9 cellular contexts compared by ENCODE assay signal in the genomic region with DNA sequence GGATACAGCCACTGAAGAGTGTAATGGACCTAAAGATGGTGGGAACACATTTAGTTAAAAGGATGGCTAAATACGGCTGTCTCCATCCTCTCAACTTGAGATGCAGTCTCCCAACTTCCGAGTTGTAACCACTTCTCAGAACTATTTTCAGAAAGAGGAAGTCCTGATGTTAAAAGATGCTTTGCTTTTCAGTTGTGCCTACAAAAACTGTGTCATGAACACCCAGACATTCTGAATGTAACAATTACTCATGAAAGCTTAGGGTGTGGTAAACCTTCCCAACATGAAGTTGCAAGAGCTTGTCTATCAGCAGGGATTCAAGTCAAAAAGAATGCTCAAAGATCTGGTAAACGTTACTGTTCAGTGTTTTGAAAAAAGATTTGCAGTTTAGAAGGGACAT.
DNase-seq lines count a peak whose midpoint lies in the region; ATAC-seq, FAIRE-seq and TF ChIP-seq lines count a peak whose summit lies in the region.
"Had no signal": no experiment of that assay in that cellular context is flagged by ENCODE, and none has a peak within 500 bp of the region (broad histone marks: within the 10 kb centered on the region; RNA-seq: fewer than 3 reads in every experiment).

No MANE protein-coding gene starts in this region.

- CTCF ChIA-PET in GM10248 (lab: Yijun Ruan, JAX), result interaction anchor here (0.9 to 2.3 kb wide), 8 partner anchors 11 to 148 kb away, joined by 3 to 11 read pairs (median 3); a partner anchor contains a TSS
- CTCF ChIA-PET in GM12878 (lab: Yijun Ruan, JAX), result interaction anchor here (0.7 to 3.3 kb wide), 6 partner anchors 8 to 99 kb away, joined by 3 to 11 read pairs (median 4); no protein-coding TSS in a partner anchor

- TF ChIP-seq CTCF in GM10248 (IDR thresholded peaks at IDR 0.05; ENCODE audit: control extremely low read depth, extremely low read depth, low read depth, missing control alignments) (no peak), GM12878 (IDR thresholded peaks at IDR 0.05 in 2 of 3, conservative IDR thresholded peaks at IDR 0.05 in 1 of 3; ENCODE audit: control insufficient read depth in 2 of 3, extremely low read depth in 1 of 3, insufficient read depth in 1 of 3, low read depth in 3 of 3, low read length in 3 of 3) (no peak), vagina (IDR thresholded peaks at IDR 0.05) (no peak), GM23338 (conservative IDR thresholded peaks at IDR 0.05; ENCODE audit: low read depth in 2 of 2) (no peak)

- H3K27ac ChIP-seq in GM12878 (ENCODE audit: control insufficient read depth, insufficient read depth), result peak overlapping the region; percentile 88
- no peak overlapping the region for H3K27ac ChIP-seq in vagina
- H3K27ac ChIP-seq in GM23338 (ENCODE audit: low read depth), result no peak overlapping the region

- no peaks in the 10 kb centered on the region for H3F3A ChIP-seq in GM23338 (replicated peaks; ENCODE audit: low read depth)

- H3K79me2 ChIP-seq in GM12878 (ENCODE audit: control insufficient read depth, insufficient read depth, low read length) (peaks cover 10% of the 10 kb centered on the region), GM23338 (replicated peaks; ENCODE audit: insufficient read depth) (no peaks in the 10 kb centered on the region)

- no peaks in the 10 kb centered on the region for H3K36me3 Mint-ChIP-seq in GM23338 (ENCODE audit: low read depth)

- H3K9me3 ChIP-seq in GM12878 (replicated peaks; ENCODE audit: control insufficient read depth, insufficient read depth, low read length) (no peaks in the 10 kb centered on the region), vagina (no peaks in the 10 kb centered on the region)

- peaks cover 2% of the 10 kb centered on the region; the same call in 2 of the 3 replicates for H3K4me1 Mint-ChIP-seq in GM23338

- POLR2A ChIA-PET in GM10248 (lab: Yijun Ruan, JAX) (no interaction called here), GM12878 (lab: Charles Lee) (interaction anchor here (0.8 to 2.0 kb wide), 7 partner anchors 26 to 74 kb away, joined by 3 to 7 read pairs (median 4); no protein-coding TSS in a partner anchor)

- TF ChIP-seq POLR2A in GM12878 (IDR thresholded peaks at IDR 0.05; ENCODE audit: low read depth, low read length) (no peak), vagina (IDR thresholded peaks at IDR 0.05) (no peak)

- no peak overlapping the region for H3K27ac Mint-ChIP-seq in GM23338

- 0 out of 2 replicates have a peak, but pooled peaks cover under 1% of the 10 kb centered on the region for H3K9me2 ChIP-seq in GM23338 (ENCODE audit: insufficient read depth)

- H3K9me3 Mint-ChIP-seq in GM23338, result no peaks in the 10 kb centered on the region

- H3K4me3 ChIP-seq in GM12878, result peak overlapping the region; percentile 13; the same call in 1 of the 2 replicates
- H3K4me3 ChIP-seq in vagina, result no peak overlapping the region
- H3K4me3 ChIP-seq in GM23338, result no peak overlapping the region

- H3K27me3 ChIP-seq in GM12878 (replicated peaks in 1 of 2; ENCODE audit: control insufficient read depth in 2 of 2, insufficient read depth in 2 of 2, low read length in 1 of 2) (no peaks in the 10 kb centered on the region), vagina (no peaks in the 10 kb centered on the region), GM23338 (ENCODE audit: insufficient read depth) (peaks cover 3% of the 10 kb centered on the region; the same call in 1 of the 2 replicates)

- FAIRE-seq in GM12878 (lab: Jason Lieb, UNC), result peak; percentile 86

- no peak for TF ChIP-seq RAD21 in GM12878 (IDR thresholded peaks at IDR 0.05; ENCODE audit: insufficient read depth, low read depth, low read length)

- DNase-seq in GM10248 (ENCODE audit: extremely low spot score) (peak; percentile 41), GM12878 (ENCODE audit: low read depth, low spot score) (peak; percentile 71), vagina (ENCODE audit: extremely low spot score in 2 of 2) (no peak), GM23338 (ENCODE audit: low spot score) (no peak), NCI-H774 (lab: John Stamatoyannopoulos, UW) (no peak), C1 segment of cervical spinal cord (lab: John Stamatoyannopoulos, UW) (no peak)
- DNase-seq: activated CD4-positive, alpha-beta T cell treated with anti-CD3 and anti-CD28 coated beads, Interleukin-2, amount 50 U/mL, for 4 hours had no signal

- SMC1A ChIA-PET in GM12878 (lab: Charles Lee; ENCODE audit: uncharacterized antibody, unreplicated experiment), result interaction anchor here (1.4 to 4.4 kb wide), 14 partner anchors 9 to 112 kb away, joined by 3 to 27 read pairs (median 9); no protein-coding TSS in a partner anchor

- ATAC-seq in GM21360 (IDR thresholded peaks at IDR 0.05; ENCODE audit: unreplicated experiment) (peak; percentile 87), HG03469 (IDR thresholded peaks at IDR 0.05; ENCODE audit: unreplicated experiment) (peak; percentile 79), GM12878 (peak; percentile 90), GM23338 (no peak)

- peak overlapping the region; percentile 85 for H3K4me2 ChIP-seq in GM12878 (ENCODE audit: control insufficient read depth, insufficient read depth)
- no peak overlapping the region for H3K4me2 ChIP-seq in GM23338

- intact Hi-C loops in GM12878 (cut with micrococcal nuclease; ENCODE audit: unreplicated experiment), result loop anchor here (2.0 to 5.0 kb wide), 3 partner anchors 28 to 108 kb away; no protein-coding TSS in a partner anchor
- intact Hi-C loops in vagina (cut with DNase I), result no loop called here

- 2% methylated on average over 3 of the region's 3 CpGs for WGBS in GM12878 (ENCODE audit: insufficient coverage, insufficient replicate concordance, low lambda C conversion rate, missing lambda C conversion rate)

- H3K27me3 Mint-ChIP-seq in GM23338 (ENCODE audit: insufficient read depth, low read depth, poor library complexity), result no peaks in the 10 kb centered on the region

- RAD21 ChIA-PET in GM12878 (lab: Charles Lee; ENCODE audit: unreplicated experiment), result interaction anchor here (0.8 to 2.6 kb wide), 7 partner anchors 16 to 146 kb away, joined by 4 to 17 read pairs (median 5); no protein-coding TSS in a partner anchor

- H3K9ac ChIP-seq in GM12878 (ENCODE audit: control insufficient read depth, insufficient read depth, low read length), result no peak overlapping the region; the same call in 1 of the 2 replicates

- TSS peak; percentile 3 for BruUV-seq in GM12878 (replicated peaks; lab: Mats Ljungman, UMichigan)

- peaks cover 3 to 21% of the 10 kb centered on the region in 2 experiments; a peak in 3 of 4 replicates for H3K36me3 ChIP-seq in GM12878 (ENCODE audit: control insufficient read depth in 2 of 2, insufficient read depth in 2 of 2, low read length in 1 of 2)
- no peaks in the 10 kb centered on the region for H3K36me3 ChIP-seq in vagina
- H3K36me3 ChIP-seq in GM23338 (ENCODE audit: insufficient read depth), result no peaks in the 10 kb centered on the region

- H3K4me1 ChIP-seq in GM12878 (ENCODE audit: control insufficient read depth, insufficient read depth, low read length) (peaks cover 40% of the 10 kb centered on the region), vagina (no peaks in the 10 kb centered on the region), GM23338 (ENCODE audit: insufficient read depth) (no peaks in the 10 kb centered on the region)

- no peak for TF ChIP-seq EP300 in GM12878 (IDR thresholded peaks at IDR 0.05; ENCODE audit: borderline replicate concordance in 1 of 2, control insufficient read depth in 1 of 2, low read depth in 2 of 2, low read length in 2 of 2)

- no peak overlapping the region for H3K4me3 Mint-ChIP-seq in GM23338

- H4K20me1 ChIP-seq in GM12878 (ENCODE audit: control insufficient read depth, insufficient read depth) (no peaks in the 10 kb centered on the region), GM23338 (replicated peaks; ENCODE audit: insufficient read depth) (no peaks in the 10 kb centered on the region)

- H2AFZ ChIP-seq in GM12878 (ENCODE audit: control insufficient read depth, low read depth, low read length) (peak overlapping the region; percentile 46), GM23338 (no peak overlapping the region)

- in situ Hi-C loops in GM12878 (cut with MboI), result no loop called here

TF ChIP-seq in GM12878, 131 proteins besides CTCF, POLR2A, EP300 and RAD21 (continues in another document):
- TF ChIP-seq MTA3 (IDR thresholded peaks at IDR 0.05; ENCODE audit: borderline replicate concordance, low read length), result peak; percentile 42; the same call in 1 of the 2 replicates
- TF ChIP-seq YBX1 (IDR thresholded peaks at IDR 0.05), result no peak
- no peak for TF ChIP-seq JUND (IDR thresholded peaks at IDR 0.05; ENCODE audit: low read depth, low read length)
- TF ChIP-seq RELA (IDR thresholded peaks at IDR 0.05; ENCODE audit: borderline replicate concordance, partially characterized antibody), result no peak
- TF ChIP-seq ZNF24 (IDR thresholded peaks at IDR 0.05), result peak; percentile 33; the same call in 1 of the 2 replicates
- TF ChIP-seq ZNF274 (IDR thresholded peaks at IDR 0.05; ENCODE audit: insufficient read depth, insufficient read length), result no peak

TF ChIP-seq in GM23338, 12 proteins besides CTCF, POLR2A, EP300 and RAD21 (continues in another document):
- TF ChIP-seq JUNB (IDR thresholded peaks at IDR 0.05; ENCODE audit: unreplicated experiment) (no peak), CREB1 (CRISPR knock-in tag; IDR thresholded peaks at IDR 0.05; ENCODE audit: low read depth) (no peak), NANOG (IDR thresholded peaks at IDR 0.05; ENCODE audit: borderline replicate concordance) (no peak), POLR2AphosphoS5 (IDR thresholded peaks at IDR 0.05; ENCODE audit: low read depth) (no peak), ZNF331 (CRISPR knock-in tag; IDR thresholded peaks at IDR 0.05; ENCODE audit: low read depth) (no peak), ZNF114 (CRISPR knock-in tag; IDR thresholded peaks at IDR 0.05) (no peak), EZH2 (IDR thresholded peaks at IDR 0.05; ENCODE audit: low read depth, unreplicated experiment) (no peak)
- TF ChIP-seq, protein P1, sequence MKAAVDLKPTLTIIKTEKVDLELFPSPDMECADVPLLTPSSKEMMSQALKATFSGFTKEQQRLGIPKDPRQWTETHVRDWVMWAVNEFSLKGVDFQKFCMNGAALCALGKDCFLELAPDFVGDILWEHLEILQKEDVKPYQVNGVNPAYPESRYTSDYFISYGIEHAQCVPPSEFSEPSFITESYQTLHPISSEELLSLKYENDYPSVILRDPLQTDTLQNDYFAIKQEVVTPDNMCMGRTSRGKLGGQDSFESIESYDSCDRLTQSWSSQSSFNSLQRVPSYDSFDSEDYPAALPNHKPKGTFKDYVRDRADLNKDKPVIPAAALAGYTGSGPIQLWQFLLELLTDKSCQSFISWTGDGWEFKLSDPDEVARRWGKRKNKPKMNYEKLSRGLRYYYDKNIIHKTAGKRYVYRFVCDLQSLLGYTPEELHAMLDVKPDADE (IDR thresholded peaks at IDR 0.05), result no peak

Comparison
In these comparisons a context has a peak if more than half of its experiments do, and no peak if none do; other contexts are left out.
1. DNase-seq: peak in GM10248 (single experiment) and GM12878 (single experiment); none in vagina (0 of 2), GM23338 (single experiment), NCI-H774 (single experiment) and C1 segment of cervical spinal cord (0 of 14).